22 cellular contexts compared by ENCODE assay signal in genomic region chr7:156014808-156015207, GRCh38.
"Had no signal": no experiment of that assay in that cellular context is flagged by ENCODE, and none has a peak within 500 bp of the region (broad histone marks: within the 10 kb centered on the region; RNA-seq: fewer than 3 reads in every experiment).

No MANE protein-coding gene starts in this region.

- H3K4me3 Mint-ChIP-seq: naive thymus-derived CD8-positive, alpha-beta T cell; neural progenitor cell; stimulated activated effector memory CD8-positive, alpha-beta T cell treated with anti-CD3 and anti-CD28 coated beads, Interleukin-12 subunit alpha, Interleukin-12 subunit beta, amount 100 ng/mL, for 72 hours had no signal

- H3K9ac ChIP-seq: neural progenitor cell had no signal

- H3K27ac Mint-ChIP-seq: naive thymus-derived CD8-positive, alpha-beta T cell; neural progenitor cell; stimulated activated effector memory CD8-positive, alpha-beta T cell treated with anti-CD3 and anti-CD28 coated beads, Interleukin-12 subunit alpha, Interleukin-12 subunit beta, amount 100 ng/mL, for 72 hours had no signal

- H3K9me3 ChIP-seq: colonic mucosa, mucosa of descending colon, right lobe of liver, thyroid gland, uterus had no signal

- H3K36me3 Mint-ChIP-seq: neural progenitor cell; stimulated activated effector memory CD8-positive, alpha-beta T cell treated with anti-CD3 and anti-CD28 coated beads, Interleukin-12 subunit alpha, Interleukin-12 subunit beta, amount 100 ng/mL, for 72 hours had no signal

- H3K27me3 ChIP-seq: colonic mucosa, neural progenitor cell, right lobe of liver, suprapubic skin, thyroid gland, upper lobe of left lung, uterus had no signal

- ATAC-seq: left lobe of liver; mucosa of descending colon; naive thymus-derived CD8-positive, alpha-beta T cell; psoas muscle; right lobe of liver; stimulated activated effector memory CD8-positive, alpha-beta T cell treated with anti-CD3 and anti-CD28 coated beads, Interleukin-12 subunit alpha, Interleukin-12 subunit beta, amount 100 ng/mL, for 72 hours had no signal

- H3K4me3 ChIP-seq: colonic mucosa, mucosa of descending colon, neural progenitor cell, psoas muscle, right lobe of liver, suprapubic skin, thyroid gland, upper lobe of left lung, uterus had no signal

- H3K4me1 Mint-ChIP-seq: stimulated activated effector memory CD8-positive, alpha-beta T cell treated with anti-CD3 and anti-CD28 coated beads, Interleukin-12 subunit alpha, Interleukin-12 subunit beta, amount 100 ng/mL, for 72 hours had no signal

- DNase-seq: colonic mucosa; dermis blood vessel endothelial cell; erythroblast; foreskin melanocyte; hippocampal formation; mammary epithelial cell; mucosa of descending colon; naive thymus-derived CD8-positive, alpha-beta T cell; occipital lobe; psoas muscle; retina; stimulated activated CD4-positive, alpha-beta T cell treated with anti-CD3 and anti-CD28 coated beads, Interleukin-4, amount 100 ng/mL, for 1 hour; stimulated activated CD8-positive, alpha-beta memory T cell treated with anti-CD3 and anti-CD28 coated beads, Interleukin-4, amount 100 ng/mL, for 48 hours; stimulated activated naive CD8-positive, alpha-beta T cell treated with anti-CD3 and anti-CD28 coated beads, Interleukin-15, Interleukin-2, amounts not matched to agents 100 U/mL and 50 U/mL, for 24 hours; thyroid gland; upper lobe of left lung; uterus had no signal

- H3K36me3 ChIP-seq: colonic mucosa, neural progenitor cell, right lobe of liver, suprapubic skin, thyroid gland, upper lobe of left lung, uterus had no signal

- H3K4me1 ChIP-seq: colonic mucosa, neural progenitor cell, psoas muscle, right lobe of liver, suprapubic skin, thyroid gland, upper lobe of left lung, uterus had no signal

- H3K4me2 ChIP-seq: neural progenitor cell had no signal

- H2AFZ ChIP-seq: neural progenitor cell had no signal

- H3K27ac ChIP-seq: colonic mucosa, neural progenitor cell, psoas muscle, right lobe of liver, suprapubic skin, thyroid gland, upper lobe of left lung, uterus had no signal
